ENCODE assay signal across 9 cellular contexts in genomic region chr2:218397502-218398436, GRCh38. TPM values are rescaled to one million over a fixed set of nuclear protein-coding genes. Genes with fewer than 3 reads are reported as not detected.
DNase-seq lines count a peak whose midpoint lies in the region; ATAC-seq and TF ChIP-seq lines count a peak whose summit lies in the region.
"Had no signal": no experiment of that assay in that cellular context is flagged by ENCODE, and none has a peak within 500 bp of the region (broad histone marks: within the 10 kb centered on the region; RNA-seq: fewer than 3 reads in every experiment).

No MANE protein-coding gene starts in this region.

- H3K27ac ChIP-seq in angular gyrus (ENCODE audit: low read depth, low read length) (peak overlapping the region; percentile 97), right cardiac atrium (ENCODE audit: low read length) (peak overlapping the region; percentile 99)

- WGBS in right cardiac atrium, result under 1% methylated on average over 46 of the region's 46 CpGs

- intact Hi-C loops in right cardiac atrium (cut with DNase I), result loop anchor here (5.0 to 10.0 kb wide), 2 partner anchors 103 to 105 kb away; partner anchors contain the start of gene TMBIM1 (in 4 of the 4)

- peak; percentile 1 for TF ChIP-seq CTCF in GM12864 (IDR thresholded peaks at IDR 0.05; ENCODE audit: low read depth, low read length, missing control alignments)

- in situ Hi-C loops in ACHN (cut with HindIII; ENCODE audit: low pct_ligation_motif_present, low pct_unique_long_range_greater_than_20kb, low sequenced_read_pairs), result no loop called here

- H3K4me3 ChIP-seq in GM12864 (ENCODE audit: low read depth, low read length), result peak overlapping the region; percentile 83
- peak overlapping the region; percentile 92 for H3K4me3 ChIP-seq in right cardiac atrium (ENCODE audit: low read length)

- DNase-seq in ACHN, result peak; percentile 87
- DNase-seq in GM12864 (ENCODE audit: low read depth), result no peak
- DNase-seq in HUDEP-2 (lab: John Stamatoyannopoulos, UW; ENCODE audit: unreplicated experiment in 76 of 76), result peak in 74 of 76 experiments; percentile 62 to 92 (median 85)
- peak; percentile 63 for DNase-seq in RPMI8226
- peak; percentile 88 to 94 (median 94) for DNase-seq in right cardiac atrium
- DNase-seq in renal cortical epithelial cell (ENCODE audit: low read depth), result peak; percentile 70

- H3K9me3 ChIP-seq in right cardiac atrium (ENCODE audit: control insufficient read depth, low read length), result no peaks in the 10 kb centered on the region

- peak; percentile 12 to 40 for ATAC-seq in right cardiac atrium
- ATAC-seq in HG02840 (IDR thresholded peaks at IDR 0.05; ENCODE audit: low FRiP score, unreplicated experiment), result no peak

- H3K4me1 ChIP-seq in right cardiac atrium (ENCODE audit: control insufficient read depth, insufficient read depth, low read length), result peaks cover 3% of the 10 kb centered on the region

- H3K27me3 ChIP-seq in right cardiac atrium (ENCODE audit: control insufficient read depth, insufficient read depth), result no peaks in the 10 kb centered on the region

RNA-seq across cellular contexts. Expression of gene CTDSP1, which starts 1.9 kb away (rescaled TPM):
- total RNA-seq in right cardiac atrium (100 to 1,000 TPM in 3 of 4 donors, 10 to 100 TPM in 1; 99.9 to 118 (median 116) TPM), renal cortical epithelial cell (23.4 and 65.2 TPM in 2 replicates)
- 85.9 TPM for polyA plus RNA-seq in right cardiac atrium

RNA-seq across cellular contexts. Expression of gene SLC11A1, which starts 15.7 kb away (rescaled TPM):
- total RNA-seq in right cardiac atrium (10 to 100 TPM in 2 of 4 donors, 1 to 10 TPM in 2; 6.4 to 19.5 (median 12.5) TPM), renal cortical epithelial cell (0.05 TPM in 1 of 2 replicates, not detected in the other)
- 13.8 TPM for polyA plus RNA-seq in right cardiac atrium

RNA-seq across cellular contexts. Expression of gene VIL1, which starts 21.2 kb away (rescaled TPM):
- total RNA-seq in right cardiac atrium (not detected), renal cortical epithelial cell (0.05 TPM in 1 of 2 replicates, not detected in the other)
- polyA plus RNA-seq in right cardiac atrium, result 0.11 TPM
- total RNA-seq: subcutaneous adipose tissue had no signal

RNA-seq across cellular contexts. Expression of gene CATIP, which starts 41.1 kb away (rescaled TPM):
- total RNA-seq in right cardiac atrium, result not detected
- 0.16 TPM for polyA plus RNA-seq in right cardiac atrium
- 0.65 TPM in 1 of 2 replicates, not detected in the other for total RNA-seq in renal cortical epithelial cell
- total RNA-seq: subcutaneous adipose tissue had no signal
